12 cellular contexts compared by ENCODE assay signal in the genomic region with DNA sequence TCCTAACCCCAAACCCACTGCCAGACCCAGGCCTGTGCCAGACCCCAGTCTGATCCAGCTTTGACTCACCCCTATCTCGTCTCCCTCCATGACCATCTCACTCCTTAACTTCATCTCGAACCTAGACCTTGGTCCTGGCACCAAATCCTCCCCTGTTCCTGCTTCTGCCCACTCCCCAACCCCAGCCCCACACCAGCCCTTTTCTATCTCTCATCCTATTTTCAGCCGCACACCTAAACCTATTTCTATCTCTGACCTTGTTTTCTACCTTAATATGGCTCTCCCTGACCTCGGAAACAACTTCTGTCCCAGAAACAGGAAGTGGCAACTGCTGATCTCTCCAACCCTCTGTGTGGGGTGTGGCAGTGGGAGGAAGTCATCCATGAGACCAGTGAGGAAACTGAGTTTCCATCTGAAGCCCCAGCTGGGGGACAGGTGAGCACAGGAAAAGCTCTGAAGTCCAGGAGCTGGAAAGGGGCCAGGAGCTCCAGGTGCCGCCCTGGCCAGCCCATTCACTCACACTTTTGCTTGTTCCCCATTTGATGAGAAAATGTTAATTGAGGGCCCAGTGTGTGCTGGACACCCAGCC. TPM values are rescaled to one million over a fixed set of nuclear protein-coding genes. Genes with fewer than 3 reads are reported as not detected.
DNase-seq lines count a peak whose midpoint lies in the region; ATAC-seq and TF ChIP-seq lines count a peak whose summit lies in the region.
"Had no signal": no experiment of that assay in that cellular context is flagged by ENCODE, and none has a peak within 500 bp of the region (broad histone marks: within the 10 kb centered on the region; RNA-seq: fewer than 3 reads in every experiment).

No MANE protein-coding gene starts in this region.

- peaks cover 4 to 9% (median 8%) of the 10 kb centered on the region in 3 donors for H3K27me3 Mint-ChIP-seq in immature natural killer cell (ENCODE audit: low read depth in 3 of 3)

- no peak for TF ChIP-seq EP300 in Ishikawa (IDR thresholded peaks at IDR 0.05; ENCODE audit: borderline replicate concordance)

- H3K4me2 ChIP-seq in DND-41 (ENCODE audit: insufficient read depth, low read length) = no peak overlapping the region
- peak overlapping the region; percentile 24 for H3K4me2 ChIP-seq in SU-DHL-6 (ENCODE audit: low read depth, low read length, poor library complexity, severe bottlenecking)

- 63 to 76% methylated on average over 5 of the region's 5 CpGs for WGBS in esophagus squamous epithelium, 2 donors

- intact Hi-C loops in esophagus squamous epithelium (cut with DNase I) = no loop called here

- no peaks in the 10 kb centered on the region for H3K79me2 ChIP-seq in DND-41 (ENCODE audit: insufficient read depth, low read length)
- H3K79me2 ChIP-seq in SU-DHL-6 (ENCODE audit: insufficient read depth, low read length) = no peaks in the 10 kb centered on the region

- H4K20me1 ChIP-seq in DND-41 (ENCODE audit: insufficient read depth, low read length) (no peaks in the 10 kb centered on the region), SU-DHL-6 (ENCODE audit: low read depth, low read length) (no peaks in the 10 kb centered on the region)

- no peak overlapping the region for H3K9ac ChIP-seq in DND-41 (ENCODE audit: low read depth, low read length)
- no peak overlapping the region for H3K9ac ChIP-seq in SU-DHL-6 (ENCODE audit: low read length)

- peak overlapping the region; percentile 39; the same call in 1 of the 2 replicates for H2AFZ ChIP-seq in DND-41 (ENCODE audit: low read depth, low read length)
- no peak overlapping the region for H2AFZ ChIP-seq in SU-DHL-6 (ENCODE audit: low read depth, low read length, severe bottlenecking)

- TF ChIP-seq RAD21 in Ishikawa (IDR thresholded peaks at IDR 0.05; ENCODE audit: low read depth) = no peak

- H3K4me1 Mint-ChIP-seq in immature natural killer cell = peaks cover 12 to 14% of the 10 kb centered on the region in 2 donors

- H3K4me1 ChIP-seq in DND-41 (ENCODE audit: insufficient read depth, low read length) (peaks cover 10% of the 10 kb centered on the region), esophagus squamous epithelium (no peaks in the 10 kb centered on the region)

- no peak overlapping the region for H3K4me3 ChIP-seq in DND-41 (ENCODE audit: low read depth in 1 of 2, low read length in 2 of 2)
- no peak overlapping the region for H3K4me3 ChIP-seq in SU-DHL-6 (ENCODE audit: insufficient read depth, low read length, poor library complexity, severe bottlenecking)
- H3K4me3 ChIP-seq in esophagus squamous epithelium = no peak overlapping the region

- H3K9me2 ChIP-seq in SU-DHL-6 (replicated peaks; ENCODE audit: insufficient read depth, low read length) = no peaks in the 10 kb centered on the region

- H3K27me3 ChIP-seq in DND-41 (ENCODE audit: insufficient read depth, low read length, poor library complexity) (no peaks in the 10 kb centered on the region), SU-DHL-6 (ENCODE audit: low read length) (no peaks in the 10 kb centered on the region), esophagus squamous epithelium (no peaks in the 10 kb centered on the region)

- H3K36me3 Mint-ChIP-seq in immature natural killer cell = peaks cover 0 to 4% (median 0%) of the 10 kb centered on the region in 3 donors

- DNase-seq in DND-41 (peak; percentile 39), immature natural killer cell (no peak), hypothalamus (lab: John Stamatoyannopoulos, UW) (no peak), esophagus squamous epithelium (lab: John Stamatoyannopoulos, UW) (no peak)
- DNase-seq: islet precursor cell, NCI-H1417 treated with DMSO at 0.1 percent for 48 hours, SW 1271 had no signal

- TF ChIP-seq CTCF in DND-41 (IDR thresholded peaks at IDR 0.05; ENCODE audit: borderline replicate concordance, extremely low read depth, low read length, poor library complexity, severe bottlenecking) = no peak
- no peak for TF ChIP-seq CTCF in SU-DHL-6 (IDR thresholded peaks at IDR 0.05; ENCODE audit: insufficient read depth, low read length, poor library complexity, severe bottlenecking)
- TF ChIP-seq CTCF in esophagus squamous epithelium (IDR thresholded peaks at IDR 0.05) = no peak

- ATAC-seq in DND-41 (ENCODE audit: insufficient read depth, low read depth) = no peak; the same call in 2 of the 3 replicates
- ATAC-seq in GM19035 (IDR thresholded peaks at IDR 0.05; ENCODE audit: unreplicated experiment) = no peak
- ATAC-seq in GM18861 (IDR thresholded peaks at IDR 0.05; ENCODE audit: unreplicated experiment) = no peak

- TF ChIP-seq POLR2A in esophagus squamous epithelium (IDR thresholded peaks at IDR 0.05) = no peak

- H3K4me3 Mint-ChIP-seq in immature natural killer cell = peak overlapping the region in 3 of 5 donors; percentile 19 to 33 (median 19)

- no peaks in the 10 kb centered on the region for H3K9me3 ChIP-seq in DND-41 (ENCODE audit: insufficient read depth, low read length, severe bottlenecking)
- no peaks in the 10 kb centered on the region for H3K9me3 ChIP-seq in SU-DHL-6 (ENCODE audit: insufficient read depth, low read length)
- H3K9me3 ChIP-seq in esophagus squamous epithelium = no peaks in the 10 kb centered on the region

- H3F3A ChIP-seq in SU-DHL-6 (ENCODE audit: insufficient read depth) = no peaks in the 10 kb centered on the region

- H3K27ac Mint-ChIP-seq in immature natural killer cell = peak overlapping the region in 5 of 6 donors; percentile 0 to 84 (median 54)

- no peak overlapping the region for H3K27ac ChIP-seq in DND-41 (ENCODE audit: low read length)
- H3K27ac ChIP-seq in SU-DHL-6 (ENCODE audit: low read depth, low read length) = no peak overlapping the region
- no peak overlapping the region for H3K27ac ChIP-seq in esophagus squamous epithelium

- H3K9me3 Mint-ChIP-seq in immature natural killer cell = peaks cover 0 to 1% (median 0%) of the 10 kb centered on the region in 6 donors

- H3K36me3 ChIP-seq in DND-41 (ENCODE audit: insufficient read depth, low read length) (no peaks in the 10 kb centered on the region), SU-DHL-6 (ENCODE audit: low read length) (no peaks in the 10 kb centered on the region), esophagus squamous epithelium (no peaks in the 10 kb centered on the region)

TF ChIP-seq in Ishikawa, 13 proteins besides CTCF, POLR2A, EP300 and RAD21:
- 0 out of 2 replicates have a peak, but pooled peaks have one; percentile 11 for TF ChIP-seq ZBTB7A (IDR thresholded peaks at IDR 0.05; ENCODE audit: low read depth)
- TF ChIP-seq NFIC (IDR thresholded peaks at IDR 0.05) = no peak
- no peak for TF ChIP-seq CEBPB (IDR thresholded peaks at IDR 0.05)

RNA-seq across cellular contexts. Expression of gene PTH2, which starts 13.7 kb away (rescaled TPM):
- not detected for polyA plus RNA-seq in immature natural killer cell
- not detected for total RNA-seq in esophagus squamous epithelium
- total RNA-seq: posterior vena cava had no signal

RNA-seq across cellular contexts. Expression of gene GFY, which starts 15.7 kb away (rescaled TPM):
- polyA plus RNA-seq in immature natural killer cell = not detected
- total RNA-seq in esophagus squamous epithelium = not detected
- total RNA-seq: posterior vena cava had no signal

RNA-seq across cellular contexts. Expression of gene KASH5, which starts 21.5 kb away (rescaled TPM):
- not detected for polyA plus RNA-seq in immature natural killer cell
- total RNA-seq in esophagus squamous epithelium = not detected
- total RNA-seq: posterior vena cava had no signal

RNA-seq across cellular contexts. Expression of gene SLC17A7, which starts 31.8 kb away (rescaled TPM):
- polyA plus RNA-seq in immature natural killer cell = not detected
- total RNA-seq in esophagus squamous epithelium = 1 to 10 TPM in 1 of 4 donors, under 1 TPM in 3; 0.13 to 1.5 (median 0.40) TPM

RNA-seq across cellular contexts. Expression of gene PIH1D1, which starts 42.1 kb away (rescaled TPM):
- polyA plus RNA-seq in immature natural killer cell = 10 to 100 TPM; 91.4 to 97.6 (median 93.3) TPM
- total RNA-seq in esophagus squamous epithelium = 10 to 100 TPM; 54.4 to 91.2 (median 67.2) TPM
